In genomic region chr15:51878446-51879386, GRCh38 we compare ENCODE assay signal across 10 cellular contexts. TPM values are rescaled to one million over a fixed set of nuclear protein-coding genes. Genes with fewer than 3 reads are reported as not detected.
DNase-seq lines count a peak whose midpoint lies in the region; ATAC-seq and TF ChIP-seq lines count a peak whose summit lies in the region.
"Had no signal": no experiment of that assay in that cellular context is flagged by ENCODE, and none has a peak within 500 bp of the region (broad histone marks: within the 10 kb centered on the region; RNA-seq: fewer than 3 reads in every experiment).

No MANE protein-coding gene starts in this region.

- peaks cover 4% of the 10 kb centered on the region; the same call in 1 of the 2 replicates for H3K36me3 ChIP-seq in PC-3 (ENCODE audit: low read depth, low read length)

- CTCF ChIA-PET in PC-3 (lab: Charles Lee), result no interaction called here

- TF ChIP-seq CTCF in PC-3 (conservative IDR thresholded peaks at IDR 0.05; ENCODE audit: low read depth, low read length), result no peak

- H3K4me3 ChIP-seq in PC-3 (ENCODE audit: low read length), result no peak overlapping the region

- no TSS peak for BruUV-seq in PC-3 (replicated peaks; lab: Mats Ljungman, UMichigan)

- no peak for ATAC-seq in PC-3

- POLR2A ChIA-PET in PC-3 (lab: Charles Lee; ENCODE audit: unreplicated experiment), result interaction anchor here (0.7 kb wide), 1 partner anchor 50 kb away, joined by 4 read pairs; the partner anchor contains the start of gene TMOD3

- H2AFZ ChIP-seq in PC-3 (ENCODE audit: low read length), result no peak overlapping the region

- H3K27ac ChIP-seq in PC-3 (ENCODE audit: low read length) (peak overlapping the region; percentile 46; the same call in 1 of the 2 replicates), epithelial cell of prostate (peak overlapping the region; percentile 100)

- no peak overlapping the region for H3K9ac ChIP-seq in PC-3 (ENCODE audit: low read length)

- peaks cover 14% of the 10 kb centered on the region for H3F3A ChIP-seq in PC-3 (ENCODE audit: low read length, unreplicated experiment)

- no peaks in the 10 kb centered on the region for H3K9me2 ChIP-seq in PC-3 (replicated peaks; ENCODE audit: low read length)

- H3K9me3 ChIP-seq in PC-3 (ENCODE audit: low read length), result no peaks in the 10 kb centered on the region

- intact Hi-C loops in PC-3 (cut with micrococcal nuclease), result no loop called here

- peaks cover 72% of the 10 kb centered on the region for H3K79me2 ChIP-seq in PC-3 (ENCODE audit: low read length)

- H3K4me1 ChIP-seq in PC-3 (ENCODE audit: insufficient read depth, low read length), result peaks cover 49% of the 10 kb centered on the region

- no peaks in the 10 kb centered on the region for H3K27me3 ChIP-seq in PC-3 (ENCODE audit: low read length)

- H4K20me1 ChIP-seq in PC-3 (ENCODE audit: low read length), result no peaks in the 10 kb centered on the region

- DNase-seq in A172 (ENCODE audit: low spot score) (peak; percentile 19), PC-3 (peak; percentile 40), epithelial cell of prostate (ENCODE audit: low read depth, low spot score) (no peak), myocyte (ENCODE audit: low read depth) (peak; percentile 24), T1000 (lab: John Stamatoyannopoulos, UW) (no peak), NCI-H1105 (lab: John Stamatoyannopoulos, UW) (no peak), GF-D8 (lab: John Stamatoyannopoulos, UW) (no peak), activated T-cell treated with anti-CD3 and anti-CD28 coated beads for 4 hours (no peak)
- DNase-seq: KG1; stimulated activated CD4-positive, alpha-beta T cell treated with anti-CD3 and anti-CD28 coated beads, Interleukin-4, amount 100 ng/mL, for 1 hour had no signal

- H3K4me2 ChIP-seq in PC-3 (ENCODE audit: low read length), result peak overlapping the region; percentile 52

RNA-seq across cellular contexts. Expression of gene TMOD3, which starts 49.3 kb away (rescaled TPM):
- total RNA-seq in A172 (2014; rRNA removed; shearing (Covaris generic)), result 46.5 and 54.7 TPM in 2 replicates
- total RNA-seq in PC-3 (2014; rRNA removed) (35.5 and 43.9 TPM in 2 replicates), myocyte (13.1 and 16.1 TPM in 2 replicates)
- 13.7 TPM for polyA plus RNA-seq in myocyte (2012)

Comparison
In these comparisons a context has a peak if more than half of its experiments do, and no peak if none do; other contexts are left out.
1. DNase-seq: peak in A172 (single experiment), PC-3 (single experiment) and myocyte (single experiment); none in epithelial cell of prostate (single experiment), T1000 (single experiment), NCI-H1105 (single experiment), GF-D8 (single experiment) and activated T-cell treated with anti-CD3 and anti-CD28 coated beads for 4 hours (single experiment).